7 cellular contexts compared by ENCODE assay signal in genomic region chr15:41116872-41117242, GRCh38.
DNase-seq lines count a peak whose midpoint lies in the region.

No MANE protein-coding gene starts in this region.

- H3K27ac Mint-ChIP-seq in activated naive CD4-positive, alpha-beta T cell treated with anti-CD3 and anti-CD28 coated beads, Interleukin-2, amount 50 U/mL, for 24 hours: peak overlapping the region; percentile 100

- H3K36me3 ChIP-seq in HUES48 (ENCODE audit: control insufficient read depth, insufficient read depth, low read length) (peaks cover 5% of the 10 kb centered on the region; the same call in 1 of the 2 replicates), iPS-20b (ENCODE audit: insufficient read depth, low read depth, low read length) (peaks cover 4% of the 10 kb centered on the region), subcutaneous abdominal adipose tissue (ENCODE audit: control insufficient read depth in 5 of 5, insufficient read depth in 5 of 5, low read length in 5 of 5) (no peaks in the 10 kb centered on the region)

- no peaks in the 10 kb centered on the region for H3K9me3 Mint-ChIP-seq in activated naive CD4-positive, alpha-beta T cell treated with anti-CD3 and anti-CD28 coated beads, Interleukin-2, amount 50 U/mL, for 24 hours

- DNase-seq in T1000 (lab: John Stamatoyannopoulos, UW) (no peak), NCI-H2029 treated with DMSO at 0.1 percent for 48 hours (lab: John Stamatoyannopoulos, UW) (no peak)
- DNase-seq in stimulated activated CD8-positive, alpha-beta memory T cell treated with anti-CD3 and anti-CD28 coated beads, Interleukin-4, amount 100 ng/mL, for 48 hours: no peak

- no peaks in the 10 kb centered on the region for H3K9me3 ChIP-seq in HUES48 (ENCODE audit: control insufficient read depth, insufficient read depth, low read length)
- H3K9me3 ChIP-seq in iPS-20b (ENCODE audit: insufficient read depth, low read depth, low read length): no peaks in the 10 kb centered on the region
- no peaks in the 10 kb centered on the region for H3K9me3 ChIP-seq in subcutaneous abdominal adipose tissue (ENCODE audit: control insufficient read depth in 5 of 5, low read length in 5 of 5)

- no peaks in the 10 kb centered on the region for H3K27me3 Mint-ChIP-seq in activated naive CD4-positive, alpha-beta T cell treated with anti-CD3 and anti-CD28 coated beads, Interleukin-2, amount 50 U/mL, for 24 hours

- no peaks in the 10 kb centered on the region for H3K27me3 ChIP-seq in HUES48 (ENCODE audit: control insufficient read depth, insufficient read depth, low read length)
- no peaks in the 10 kb centered on the region for H3K27me3 ChIP-seq in iPS-20b (ENCODE audit: insufficient read depth, low read length)
- peaks cover 0 to 5% (median 0%) of the 10 kb centered on the region in 5 donors for H3K27me3 ChIP-seq in subcutaneous abdominal adipose tissue (ENCODE audit: control insufficient read depth in 5 of 5, insufficient read depth in 4 of 5, low read length in 5 of 5)

- H3K36me3 Mint-ChIP-seq in activated naive CD4-positive, alpha-beta T cell treated with anti-CD3 and anti-CD28 coated beads, Interleukin-2, amount 50 U/mL, for 24 hours: peaks cover 4% of the 10 kb centered on the region

- H3K4me1 Mint-ChIP-seq in activated naive CD4-positive, alpha-beta T cell treated with anti-CD3 and anti-CD28 coated beads, Interleukin-2, amount 50 U/mL, for 24 hours: peaks cover 24% of the 10 kb centered on the region

- H3K4me3 Mint-ChIP-seq in activated naive CD4-positive, alpha-beta T cell treated with anti-CD3 and anti-CD28 coated beads, Interleukin-2, amount 50 U/mL, for 24 hours: peak overlapping the region; percentile 98

- peak overlapping the region; percentile 99 for H3K27ac ChIP-seq in HUES48 (ENCODE audit: low read depth, low read length)
- H3K27ac ChIP-seq in iPS-20b (ENCODE audit: low read length): peak overlapping the region; percentile 95
- H3K27ac ChIP-seq in subcutaneous abdominal adipose tissue (ENCODE audit: low read depth, low read length): peak overlapping the region; percentile 99

- H3K9ac ChIP-seq in HUES48 (ENCODE audit: low read depth, low read length): peak overlapping the region; percentile 99
- peak overlapping the region; percentile 97 for H3K9ac ChIP-seq in iPS-20b (ENCODE audit: low read depth, low read length)
- H3K9ac ChIP-seq in subcutaneous abdominal adipose tissue (ENCODE audit: low read length in 5 of 5): peak overlapping the region; percentile 12 to 99 (median 97)

- H3K4me1 ChIP-seq in HUES48 (ENCODE audit: control insufficient read depth, insufficient read depth, low read length) (no peaks in the 10 kb centered on the region), iPS-20b (ENCODE audit: insufficient read depth, low read length) (no peaks in the 10 kb centered on the region), subcutaneous abdominal adipose tissue (ENCODE audit: control insufficient read depth in 5 of 5, insufficient read depth in 5 of 5, low read length in 5 of 5) (peaks cover 0 to 23% (median 19%) of the 10 kb centered on the region in 5 donors)

- H3K4me3 ChIP-seq in HUES48 (ENCODE audit: low read depth, low read length) (peak overlapping the region; percentile 84), iPS-20b (ENCODE audit: low read length) (peak overlapping the region; percentile 93), subcutaneous abdominal adipose tissue (ENCODE audit: low read depth in 1 of 5, low read length in 5 of 5) (peak overlapping the region; percentile 87 to 98 (median 95))
